ENCODE assay signal across 30 cellular contexts in the genomic region with DNA sequence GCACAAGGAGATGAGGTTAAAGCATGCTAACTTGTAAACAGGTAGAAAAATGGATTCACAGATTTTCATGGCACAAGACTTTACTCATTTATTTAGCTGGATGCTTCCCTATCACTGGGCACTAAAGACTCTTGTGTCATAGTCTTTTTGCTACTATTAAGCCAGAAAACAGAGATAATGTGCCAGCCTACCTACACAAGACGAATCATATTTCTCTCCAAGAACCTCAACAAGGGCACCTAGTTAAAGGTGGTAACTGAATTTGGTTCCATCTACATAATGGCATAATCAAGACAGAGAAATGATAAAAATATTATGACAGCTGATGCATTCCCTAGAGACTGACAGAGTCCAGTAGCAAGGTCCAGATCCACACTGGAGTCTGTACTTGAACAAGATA. TPM values are rescaled to one million over a fixed set of nuclear protein-coding genes. Genes with fewer than 3 reads are reported as not detected.
"Had no signal": no experiment of that assay in that cellular context is flagged by ENCODE, and none has a peak within 500 bp of the region (broad histone marks: within the 10 kb centered on the region; RNA-seq: fewer than 3 reads in every experiment).

No MANE protein-coding gene starts in this region.

- H3K27ac ChIP-seq: stomach, suprapubic skin, testis, thoracic aorta, thyroid gland, tibial artery, tibial nerve, transverse colon, upper lobe of left lung, upper lobe of right lung, uterus, vagina had no signal

- DNase-seq: stimulated activated CD4-positive, alpha-beta T cell treated with anti-CD3 and anti-CD28 coated beads, Interleukin-2, amount 100 ng/mL, for 48 hours; stimulated activated CD4-positive, alpha-beta T cell treated with anti-CD3 and anti-CD28 coated beads, Interleukin-4, amount 100 ng/mL, for 1 hour; stimulated activated CD4-positive, alpha-beta T cell treated with anti-CD3 and anti-CD28 coated beads, Interleukin-4, amount 100 ng/mL, for 24 hours; stimulated activated CD4-positive, alpha-beta T cell treated with anti-CD3 and anti-CD28 coated beads, Interleukin-4, amount 100 ng/mL, for 4 hours; stimulated activated CD8-positive, alpha-beta memory T cell treated with anti-CD3 and anti-CD28 coated beads, Interleukin-4, amount 100 ng/mL, for 48 hours; stimulated activated naive B cell treated with anti-CD40 and anti-IgM and Interleukin-4, amounts not matched to agents 10 μg/mL and 1 μg/mL and 100 μg/mL, for 72 hours; stimulated activated naive CD4-positive, alpha-beta T cell; stimulated activated naive CD4-positive, alpha-beta T cell treated with Interleukin-2 at 50 U/mL for 16 hours; stimulated activated naive CD8-positive, alpha-beta T cell treated with anti-CD3 and anti-CD28 coated beads, Interleukin-15, amount 100 ng/mL, for 72 hours; stimulated activated naive CD8-positive, alpha-beta T cell treated with anti-CD3 and anti-CD28 coated beads, Interleukin-15, Interleukin-2, amounts not matched to agents 100 U/mL and 50 U/mL, for 24 hours; stomach; substantia nigra; testis; thyroid gland; tibial artery; transverse colon; trophoblast cell; upper lobe of left lung; upper lobe of right lung; uterus had no signal

- H3K4me3 ChIP-seq: stomach, suprapubic skin, testis, thoracic aorta, thyroid gland, tibial artery, tibial nerve, transverse colon, upper lobe of left lung, upper lobe of right lung, uterus, vagina had no signal

- H3K4me1 ChIP-seq: stomach, suprapubic skin, testis, thyroid gland, tibial artery, tibial nerve, transverse colon, upper lobe of left lung, upper lobe of right lung, uterus, vagina had no signal

- H3K9me3 ChIP-seq: stomach, suprapubic skin, testis, thoracic aorta, thyroid gland, tibial artery, tibial nerve, transverse colon, upper lobe of left lung, upper lobe of right lung, uterus, vagina had no signal

- ATAC-seq: stimulated activated effector memory CD8-positive, alpha-beta T cell treated with anti-CD3 and anti-CD28 coated beads, Interleukin-12 subunit alpha, Interleukin-12 subunit beta, amount 100 ng/mL, for 72 hours; stimulated activated memory B cell treated with anti-CD40 and anti-IgM and Interleukin-4, amounts not matched to agents 10 μg/mL and 1 μg/mL and 100 μg/mL, for 72 hours; stimulated activated naive B cell treated with anti-CD40 and anti-IgM and Interleukin-4, amounts not matched to agents 10 μg/mL and 1 μg/mL and 100 μg/mL, for 72 hours; stimulated activated naive CD8-positive, alpha-beta T cell treated with anti-CD3 and anti-CD28 coated beads, Interleukin-15, amount 100 ng/mL, for 72 hours; stimulated activated naive CD8-positive, alpha-beta T cell treated with anti-CD3 and anti-CD28 coated beads, Interleukin-15, Interleukin-2, amounts not matched to agents 100 U/mL and 50 U/mL, for 24 hours; upper lobe of right lung had no signal

- H3K36me3 ChIP-seq: stomach, suprapubic skin, thoracic aorta, thyroid gland, tibial artery, tibial nerve, transverse colon, upper lobe of left lung, upper lobe of right lung, uterus, vagina had no signal

- H3K27me3 ChIP-seq: testis, thyroid gland, tibial nerve, upper lobe of left lung, uterus, vagina had no signal

RNA-seq across cellular contexts. Expression of a gene that starts 3.8 kb away (rescaled TPM):
- total RNA-seq: stomach, subcutaneous adipose tissue, suprapubic skin, temporal lobe, thoracic aorta, thyroid gland, tibial nerve, transverse colon, upper lobe of left lung, upper lobe of right lung, ureter, urinary bladder, uterus, vagina had no signal
- polyA plus RNA-seq: urinary bladder had no signal
